In genomic region chr4:103018391-103019318, GRCh38 we compare ENCODE assay signal across 8 cellular contexts. TPM values are rescaled to one million over a fixed set of nuclear protein-coding genes. Genes with fewer than 3 reads are reported as not detected.
DNase-seq lines count a peak whose midpoint lies in the region; ATAC-seq, FAIRE-seq and TF ChIP-seq lines count a peak whose summit lies in the region.

No MANE protein-coding gene starts in this region.

- H3K4me1 ChIP-seq in body of pancreas: peaks cover 18% of the 10 kb centered on the region
- H3K4me1 ChIP-seq in kidney (ENCODE audit: control insufficient read depth in 1 of 2, insufficient read depth in 1 of 2, low read depth in 1 of 2, low read length in 2 of 2): peaks cover 6 to 7% of the 10 kb centered on the region in 2 donors

- ATAC-seq in body of pancreas (no peak), HG02852 (IDR thresholded peaks at IDR 0.05; ENCODE audit: unreplicated experiment) (no peak)

- no peaks in the 10 kb centered on the region for H3K27me3 ChIP-seq in GM06990 (replicated peaks; ENCODE audit: control insufficient read depth, insufficient read depth, low read length)
- H3K27me3 ChIP-seq in body of pancreas: no peaks in the 10 kb centered on the region

- no peak for TF ChIP-seq CTCF in GM06990 (IDR thresholded peaks at IDR 0.05; ENCODE audit: insufficient read depth, low read length, poor library complexity, severe bottlenecking)
- no peak for TF ChIP-seq CTCF in body of pancreas (IDR thresholded peaks at IDR 0.05)
- TF ChIP-seq CTCF in kidney (IDR thresholded peaks at IDR 0.05; ENCODE audit: borderline replicate concordance, extremely low read depth, insufficient read depth): no peak

- peak overlapping the region; percentile 77 to 95 for H3K9ac ChIP-seq in kidney (ENCODE audit: low read length in 2 of 2)

- no peak for TF ChIP-seq POLR2A in body of pancreas (IDR thresholded peaks at IDR 0.05)

- H3K36me3 ChIP-seq in GM06990 (ENCODE audit: control insufficient read depth, insufficient read depth, low read length) (no peaks in the 10 kb centered on the region), body of pancreas (replicated peaks in 1 of 2; ENCODE audit: insufficient read depth in 1 of 2, low read depth in 2 of 2) (no peaks in the 10 kb centered on the region), kidney (ENCODE audit: control insufficient read depth in 1 of 2, insufficient read depth in 2 of 2, low read length in 2 of 2) (no peaks in the 10 kb centered on the region)

- no peak for FAIRE-seq in kidney (lab: Jason Lieb, UNC)

- DNase-seq in GM06990 (ENCODE audit: extremely low read depth, insufficient read length) (no peak), NCI-H2171 (lab: John Stamatoyannopoulos, UW) (peak; percentile 0), body of pancreas (peak; percentile 33 to 51 (median 49)), kidney (no peak), mesenteric fat pad (ENCODE audit: low spot score) (no peak), cerebellar nuclear complex (lab: John Stamatoyannopoulos, UW) (no peak)

- H3K27ac ChIP-seq in body of pancreas: peak overlapping the region; percentile 88 to 92 (median 91)
- H3K27ac ChIP-seq in kidney (ENCODE audit: low read depth in 2 of 2, low read length in 2 of 2): peak overlapping the region; percentile 91 to 94
- H3K27ac ChIP-seq in temporal lobe (ENCODE audit: low read depth, low read length): peak overlapping the region; percentile 78

- H3K9me3 ChIP-seq in body of pancreas (no peaks in the 10 kb centered on the region), kidney (ENCODE audit: control insufficient read depth in 1 of 2, low read length in 2 of 2) (no peaks in the 10 kb centered on the region)

- WGBS in body of pancreas, 2 donors: 41 to 45% methylated on average over 8 of the region's 8 CpGs

- H3K4me3 ChIP-seq in GM06990 (replicated peaks; ENCODE audit: low read depth, low read length) (peak overlapping the region; percentile 64), body of pancreas (no peak overlapping the region), kidney (ENCODE audit: low read length in 2 of 2) (peak overlapping the region; percentile 76 to 81)

- intact Hi-C loops in body of pancreas (cut with DNase I) (no loop called here), kidney (cut with DNase I) (loop anchor here (10.0 kb wide), 1 partner anchor 574 kb away; no protein-coding TSS in a partner anchor)

RNA-seq across cellular contexts. Expression of gene SLC9B1, which starts 0.8 kb away (rescaled TPM):
- total RNA-seq in body of pancreas (not detected), kidney (1.8 TPM), temporal lobe (6.4 TPM), mesenteric fat pad (0.87 TPM)
- polyA plus RNA-seq in kidney (ENCODE audit: insufficient read depth, low read depth, low replicate concordance): 0.52 TPM

RNA-seq across cellular contexts. Expression of gene SLC9B2, which starts 57.9 kb away (rescaled TPM):
- total RNA-seq in body of pancreas: 10 to 100 TPM; 10.1 to 14.8 TPM
- 6.0 TPM for total RNA-seq in kidney
- 0.80 TPM for polyA plus RNA-seq in kidney (ENCODE audit: insufficient read depth, low read depth, low replicate concordance)
- 90.5 TPM for total RNA-seq in temporal lobe
- total RNA-seq in mesenteric fat pad: 17.2 TPM

Comparison
In these comparisons a context has a peak if more than half of its experiments do, and no peak if none do; other contexts are left out.
1. DNase-seq: peak in NCI-H2171 (single experiment) and body of pancreas (4 of 4); none in GM06990 (single experiment), kidney (single experiment), mesenteric fat pad (single experiment) and cerebellar nuclear complex (0 of 2).
2. H3K4me3 ChIP-seq: peak in GM06990 (single experiment) and kidney (2 of 2); none in body of pancreas (0 of 2).
3. Peak in every context shown above with its lines, with median percentiles within 50 percentile points of each other: H3K27ac ChIP-seq.